Comparison of ENCODE assay signal across 7 cellular contexts in the genomic region with DNA sequence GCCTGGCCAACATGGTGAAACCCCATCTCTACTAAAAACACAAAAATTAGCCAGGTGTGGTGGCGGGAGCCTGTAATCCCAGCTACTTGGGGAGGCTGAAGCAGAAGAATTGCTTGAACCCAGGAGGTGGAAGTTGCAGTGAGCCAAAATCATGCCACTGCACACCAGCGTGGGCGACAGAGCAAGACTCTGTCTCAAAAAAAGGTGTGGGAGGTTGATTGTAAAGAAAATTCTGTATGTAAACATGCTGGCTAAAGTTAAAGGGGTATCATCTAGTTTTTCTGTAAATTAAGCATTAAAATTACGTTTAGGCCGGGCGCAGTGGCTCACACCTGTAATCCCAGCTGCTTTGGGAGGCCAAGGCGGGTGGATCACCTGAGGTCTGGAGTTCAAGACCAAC. TPM values are rescaled to one million over a fixed set of nuclear protein-coding genes. Genes with fewer than 3 reads are reported as not detected.
DNase-seq lines count a peak whose midpoint lies in the region; ATAC-seq and TF ChIP-seq lines count a peak whose summit lies in the region.
"Not testable (repeated sequence)": the region's sequence is repeated elsewhere in the genome, so short reads cannot be mapped to it uniquely, and the experiment has no call there.

No MANE protein-coding gene starts in this region.

- 0 out of 2 replicates have a peak overlapping the region, but pooled peaks have one; percentile 74 for H3K27ac ChIP-seq in GM23338 (ENCODE audit: low read depth)
- H3K27ac ChIP-seq in RWPE1: peak overlapping the region; percentile 37
- H3K27ac ChIP-seq in right cardiac atrium (ENCODE audit: low read length): not testable (repeated sequence)

- not testable (repeated sequence) for H3K9me2 ChIP-seq in GM23338 (ENCODE audit: insufficient read depth)

- not testable (repeated sequence) for TF ChIP-seq CTCF in GM23338 (conservative IDR thresholded peaks at IDR 0.05; ENCODE audit: low read depth in 2 of 2); RWPE1 (conservative IDR thresholded peaks at IDR 0.05; ENCODE audit: low read depth); endothelial cell (IDR thresholded peaks at IDR 0.05; ENCODE audit: unreplicated experiment); neural crest cell (conservative IDR thresholded peaks at IDR 0.05)

- CTCF ChIA-PET in RWPE1 (lab: Yijun Ruan, JAX): not testable (repeated sequence)

- H3K79me2 ChIP-seq in GM23338 (replicated peaks; ENCODE audit: insufficient read depth): peaks cover 68% of the 10 kb centered on the region

- 94% methylated on average over 7 of the region's 7 CpGs for WGBS in right cardiac atrium

- DNase-seq in GM23338 (ENCODE audit: low spot score); RWPE1 (ENCODE audit: low spot score); activated T-cell treated with anti-CD3 and anti-CD28 coated beads, Interleukin-2, amount 50 U/mL, for 24 hours; endothelial cell (ENCODE audit: low spot score); neural crest cell (ENCODE audit: low read depth, low spot score): not testable (repeated sequence)
- DNase-seq in right cardiac atrium: peak; percentile 2 to 7 (median 3)

- intact Hi-C loops in right cardiac atrium (cut with DNase I): not testable (repeated sequence)

- not testable (repeated sequence) for H3K27ac Mint-ChIP-seq in GM23338; neural crest cell (ENCODE audit: unreplicated experiment)
- H3K27ac Mint-ChIP-seq in activated T-cell treated with anti-CD3 and anti-CD28 coated beads, Interleukin-2, amount 50 U/mL, for 24 hours: peak overlapping the region; percentile 64
- peak overlapping the region; percentile 30 for H3K27ac Mint-ChIP-seq in activated naive CD4-positive, alpha-beta T cell treated with anti-CD3 and anti-CD28 coated beads, Interleukin-2, amount 50 U/mL, for 24 hours
- H3K27ac Mint-ChIP-seq in endothelial cell (ENCODE audit: unreplicated experiment): peak overlapping the region; percentile 42

- H2AFZ ChIP-seq in GM23338: not testable (repeated sequence)

- H3K4me3 Mint-ChIP-seq in GM23338; activated T-cell treated with anti-CD3 and anti-CD28 coated beads, Interleukin-2, amount 50 U/mL, for 24 hours; activated naive CD4-positive, alpha-beta T cell treated with anti-CD3 and anti-CD28 coated beads, Interleukin-2, amount 50 U/mL, for 24 hours; endothelial cell (ENCODE audit: unreplicated experiment): not testable (repeated sequence)
- peak overlapping the region; percentile 23 for H3K4me3 Mint-ChIP-seq in neural crest cell

- H3K36me3 Mint-ChIP-seq in GM23338 (ENCODE audit: low read depth) (peaks cover 100% of the 10 kb centered on the region), endothelial cell (ENCODE audit: low read depth, unreplicated experiment) (peaks cover 43% of the 10 kb centered on the region), neural crest cell (ENCODE audit: low read depth) (peaks cover 27% of the 10 kb centered on the region)
- H3K36me3 Mint-ChIP-seq in activated T-cell treated with anti-CD3 and anti-CD28 coated beads, Interleukin-2, amount 50 U/mL, for 24 hours (ENCODE audit: low read depth): peaks cover 98% of the 10 kb centered on the region
- peaks cover 13% of the 10 kb centered on the region for H3K36me3 Mint-ChIP-seq in activated naive CD4-positive, alpha-beta T cell treated with anti-CD3 and anti-CD28 coated beads, Interleukin-2, amount 50 U/mL, for 24 hours

- H3F3A ChIP-seq in GM23338 (replicated peaks; ENCODE audit: low read depth): peaks cover 69% of the 10 kb centered on the region

- H4K20me1 ChIP-seq in GM23338 (replicated peaks; ENCODE audit: insufficient read depth): peaks cover 67% of the 10 kb centered on the region

- H3K4me2 ChIP-seq in GM23338: not testable (repeated sequence)

- H3K4me1 Mint-ChIP-seq in GM23338; activated T-cell treated with anti-CD3 and anti-CD28 coated beads, Interleukin-2, amount 50 U/mL, for 24 hours (ENCODE audit: low read depth); activated naive CD4-positive, alpha-beta T cell treated with anti-CD3 and anti-CD28 coated beads, Interleukin-2, amount 50 U/mL, for 24 hours; endothelial cell (ENCODE audit: unreplicated experiment); neural crest cell: not testable (repeated sequence)

- not testable (repeated sequence) for H3K4me3 ChIP-seq in GM23338; right cardiac atrium (ENCODE audit: low read length)

- H3K27me3 Mint-ChIP-seq in GM23338 (ENCODE audit: insufficient read depth, low read depth, poor library complexity); activated T-cell treated with anti-CD3 and anti-CD28 coated beads, Interleukin-2, amount 50 U/mL, for 24 hours; activated naive CD4-positive, alpha-beta T cell treated with anti-CD3 and anti-CD28 coated beads, Interleukin-2, amount 50 U/mL, for 24 hours; endothelial cell (ENCODE audit: unreplicated experiment); neural crest cell (ENCODE audit: low read depth): not testable (repeated sequence)

- POLR2A ChIA-PET in RWPE1 (lab: Yijun Ruan, JAX; ENCODE audit: low non-redundant PET): not testable (repeated sequence)

- not testable (repeated sequence) for H3K4me1 ChIP-seq in GM23338 (ENCODE audit: insufficient read depth); right cardiac atrium (ENCODE audit: control insufficient read depth, insufficient read depth, low read length)

- ATAC-seq in GM23338, right cardiac atrium: not testable (repeated sequence)

- H3K9me3 ChIP-seq in right cardiac atrium (ENCODE audit: control insufficient read depth, low read length): not testable (repeated sequence)

- H3K36me3 ChIP-seq in GM23338 (ENCODE audit: insufficient read depth): peaks cover 91% of the 10 kb centered on the region

- not testable (repeated sequence) for H3K27me3 ChIP-seq in GM23338 (ENCODE audit: insufficient read depth); right cardiac atrium (ENCODE audit: control insufficient read depth, insufficient read depth)

- H3K9me3 Mint-ChIP-seq in GM23338; activated T-cell treated with anti-CD3 and anti-CD28 coated beads, Interleukin-2, amount 50 U/mL, for 24 hours; activated naive CD4-positive, alpha-beta T cell treated with anti-CD3 and anti-CD28 coated beads, Interleukin-2, amount 50 U/mL, for 24 hours; endothelial cell (ENCODE audit: unreplicated experiment); neural crest cell: not testable (repeated sequence)

RNA-seq across cellular contexts. Expression of a gene that starts 7.1 kb away (rescaled TPM):
- total RNA-seq in GM23338 (2014; rRNA removed; shearing (Covaris generic)): 117 and 118 TPM in 2 replicates
- polyA plus RNA-seq in GM23338 (2016; fragmentation: Nextera tagmentation; extraction: Ambion mirVana): 143 and 152 TPM in 2 replicates
- 27.1 TPM for total RNA-seq in endothelial cell (ENCODE audit: unreplicated experiment)
- 100 to 1,000 TPM; 110 to 145 (median 121) TPM for total RNA-seq in right cardiac atrium
- polyA plus RNA-seq in right cardiac atrium: 166 TPM
- total RNA-seq in neural crest cell: 71.9 and 79.2 TPM in 2 replicates

RNA-seq across cellular contexts. Expression of a gene that starts 9.4 kb away (rescaled TPM):
- 372 and 384 TPM in 2 replicates for total RNA-seq in GM23338 (2014; rRNA removed; shearing (Covaris generic))
- 298 and 315 TPM in 2 replicates for polyA plus RNA-seq in GM23338 (2016; fragmentation: Nextera tagmentation; extraction: Ambion mirVana)
- total RNA-seq in endothelial cell (ENCODE audit: unreplicated experiment): 203 TPM
- total RNA-seq in right cardiac atrium: 100 to 1,000 TPM; 103 to 114 (median 110) TPM
- polyA plus RNA-seq in right cardiac atrium: 105 TPM
- total RNA-seq in neural crest cell: 390 and 420 TPM in 2 replicates

RNA-seq across cellular contexts. Expression of a gene that starts 22.3 kb away (rescaled TPM):
- 0.66 TPM in 1 of 2 replicates, not detected in the other for total RNA-seq in GM23338 (2014; rRNA removed; shearing (Covaris generic))
- polyA plus RNA-seq in GM23338 (2016; fragmentation: Nextera tagmentation; extraction: Ambion mirVana) (0.23 and 0.42 TPM in 2 replicates), right cardiac atrium (0.48 TPM)
- total RNA-seq in endothelial cell (ENCODE audit: unreplicated experiment) (1.0 TPM), right cardiac atrium (under 1 TPM; 0.17 to 0.43 (median 0.33) TPM), neural crest cell (1.6 and 2.6 TPM in 2 replicates)

RNA-seq across cellular contexts. Expression of a gene that starts 35.1 kb away (rescaled TPM):
- total RNA-seq in GM23338 (2014; rRNA removed; shearing (Covaris generic)): 42.0 and 45.5 TPM in 2 replicates
- polyA plus RNA-seq in GM23338 (2016; fragmentation: Nextera tagmentation; extraction: Ambion mirVana): 22.6 and 22.7 TPM in 2 replicates
- total RNA-seq in endothelial cell (ENCODE audit: unreplicated experiment): 35.9 TPM
- total RNA-seq in right cardiac atrium: 10 to 100 TPM; 11.8 to 16.1 (median 14.2) TPM
- polyA plus RNA-seq in right cardiac atrium: 13.7 TPM
- 37.5 and 38.9 TPM in 2 replicates for total RNA-seq in neural crest cell

RNA-seq across cellular contexts. Expression of a gene that starts 43.9 kb away (rescaled TPM):
- total RNA-seq in GM23338 (2014; rRNA removed; shearing (Covaris generic)): 59.3 and 80.3 TPM in 2 replicates
- polyA plus RNA-seq in GM23338 (2016; fragmentation: Nextera tagmentation; extraction: Ambion mirVana): 44.4 and 52.1 TPM in 2 replicates
- 31.5 TPM for total RNA-seq in endothelial cell (ENCODE audit: unreplicated experiment)
- total RNA-seq in right cardiac atrium: 10 to 100 TPM; 20.2 to 24.8 (median 21.5) TPM
- polyA plus RNA-seq in right cardiac atrium: 19.3 TPM
- 47.3 and 50.2 TPM in 2 replicates for total RNA-seq in neural crest cell
